ENCODE assay signal across 25 cellular contexts in the genomic region with DNA sequence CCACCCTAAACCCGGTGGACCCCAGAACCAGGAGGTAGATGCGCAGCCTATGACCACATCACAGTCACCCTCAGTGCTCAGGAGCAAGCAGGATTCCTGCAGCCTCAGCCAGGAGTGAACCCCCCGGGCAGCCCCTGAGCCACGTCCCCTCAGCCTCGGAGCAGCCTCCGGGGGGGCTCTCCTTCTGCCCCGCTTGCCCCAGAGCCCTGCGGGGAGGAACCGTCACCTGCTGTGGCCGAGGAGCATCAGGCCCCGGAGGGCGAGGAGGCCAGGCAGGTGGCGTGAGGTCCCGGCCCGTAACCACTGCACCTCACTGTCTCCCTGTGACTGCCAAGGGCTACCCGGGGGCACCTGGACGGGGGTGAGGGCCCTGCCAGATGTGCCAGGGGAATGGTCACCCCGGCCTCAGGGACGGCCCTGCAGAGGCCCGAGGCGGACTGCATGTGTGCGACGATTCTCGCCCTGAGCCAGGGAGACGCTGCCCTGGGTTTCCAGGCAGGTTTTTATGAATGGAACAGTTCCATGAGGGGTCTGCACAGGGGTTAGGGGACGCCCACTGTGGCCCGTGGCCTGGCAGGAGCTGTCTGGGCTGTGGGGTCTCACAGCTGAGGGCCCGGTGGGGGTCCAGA.
"Had no signal": no experiment of that assay in that cellular context is flagged by ENCODE, and none has a peak within 500 bp of the region (broad histone marks: within the 10 kb centered on the region; RNA-seq: fewer than 3 reads in every experiment).

No MANE protein-coding gene starts in this region.

- H3K36me3 ChIP-seq: colonic mucosa had no signal

- ATAC-seq: effector memory CD8-positive, alpha-beta T cell; esophagus mucosa; gastrocnemius medialis; heart right ventricle; left cardiac atrium; left lung; left ventricle myocardium superior; lower lobe of right lung; mucosa of descending colon had no signal

- H3K27me3 ChIP-seq: colonic mucosa, esophagus squamous epithelium, gastrocnemius medialis, heart right ventricle, left lung had no signal

- H3K9me3 ChIP-seq: colonic mucosa, esophagus squamous epithelium, gastrocnemius medialis, heart right ventricle, left lung, lower lobe of right lung, mucosa of descending colon had no signal

- H3K4me1 ChIP-seq: colonic mucosa, esophagus squamous epithelium, gastrocnemius medialis, heart right ventricle, left lung, lower lobe of right lung had no signal

- H3K4me3 ChIP-seq: colonic mucosa, esophagus squamous epithelium, gastrocnemius medialis, heart right ventricle, left lung, lower lobe of right lung, mucosa of descending colon had no signal

- FAIRE-seq: endometrium, islet of Langerhans, keratinocyte had no signal

- H3K27ac ChIP-seq: colonic mucosa, epithelial cell of prostate, esophagus squamous epithelium, gastrocnemius medialis, heart right ventricle, left lung, lower lobe of right lung had no signal

- DNase-seq: colonic mucosa; cortex of kidney; effector CD8-positive, alpha-beta T cell; effector memory CD8-positive, alpha-beta T cell; endodermal cell; erythroblast; esophagus squamous epithelium; foreskin fibroblast; foreskin melanocyte; gastrocnemius medialis; glutamatergic neuron; head of caudate nucleus; heart right ventricle; hippocampal formation; left cardiac atrium; left lung; left ventricle myocardium superior; lower lobe of right lung; mesenchymal stem cell; mucosa of descending colon had no signal
